ENCODE assay signal across 16 cellular contexts in the genomic region with DNA sequence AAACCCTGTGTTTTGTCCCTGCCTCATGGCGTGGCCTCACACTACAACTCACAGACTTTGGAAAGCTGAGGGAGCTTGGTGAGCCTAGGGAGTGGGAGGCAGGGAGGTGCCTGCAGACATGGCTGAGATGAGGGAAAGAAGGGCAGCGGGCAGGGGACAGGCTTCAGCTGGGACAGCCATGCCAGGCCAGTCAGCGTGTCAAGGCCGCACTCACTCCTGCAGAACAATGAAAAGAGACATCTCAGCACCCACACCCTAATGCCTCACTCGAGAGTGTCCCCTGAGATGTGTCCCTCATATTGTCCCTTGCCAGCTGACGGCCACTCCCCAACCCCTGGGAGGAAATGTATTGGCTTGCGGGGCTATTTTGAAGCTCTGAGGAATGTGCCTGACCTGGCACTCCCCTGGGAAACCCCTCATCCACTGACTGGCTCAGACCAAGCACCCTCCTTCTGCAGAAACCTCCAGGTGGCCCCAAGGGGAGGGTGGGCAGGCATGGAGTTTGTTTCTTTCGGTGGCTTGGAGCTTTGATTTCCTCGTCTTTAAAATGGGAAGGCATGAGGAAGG. TPM values are rescaled to one million over a fixed set of nuclear protein-coding genes. Genes with fewer than 3 reads are reported as not detected.
A peak's percentile ranks its signal among the peaks of the same experiment; 100 is the strongest.
DNase-seq lines count a peak whose midpoint lies in the region; ATAC-seq and TF ChIP-seq lines count a peak whose summit lies in the region.
"Had no signal": no experiment of that assay in that cellular context is flagged by ENCODE, and none has a peak within 500 bp of the region (broad histone marks: within the 10 kb centered on the region; RNA-seq: fewer than 3 reads in every experiment).

No MANE protein-coding gene starts in this region.

- H3K36me3 Mint-ChIP-seq in activated T-helper 17 cell treated with anti-CD3 and anti-CD28 coated beads, Interleukin-2, amount 50 U/mL, for 72 hours (ENCODE audit: low read depth), result no peaks in the 10 kb centered on the region
- no peaks in the 10 kb centered on the region for H3K36me3 Mint-ChIP-seq in mesothelial cell of epicardium

- H3K27ac Mint-ChIP-seq in activated T-helper 17 cell treated with anti-CD3 and anti-CD28 coated beads, Interleukin-2, amount 50 U/mL, for 72 hours, result peak overlapping the region; percentile 8
- H3K27ac Mint-ChIP-seq in mesothelial cell of epicardium, result no peak overlapping the region

- H2AK5ac ChIP-seq in mesenchymal stem cell (ENCODE audit: low read length, severe bottlenecking), result no peak overlapping the region

- no peak overlapping the region for H3K9ac ChIP-seq in mesenchymal stem cell (ENCODE audit: low read length)

- H2BK12ac ChIP-seq in mesenchymal stem cell (ENCODE audit: low read length in 2 of 2), result peak overlapping the region; percentile 4 to 29

- H4K8ac ChIP-seq in mesenchymal stem cell (ENCODE audit: low read length), result no peak overlapping the region

- 91% methylated on average over 7 of the region's 9 CpGs for WGBS in mesenchymal stem cell
- WGBS in spleen, 5 donors, result 46 to 65% (median 63%) methylated on average over 9 of the region's 9 CpGs

- peaks cover 4% of the 10 kb centered on the region for H3K4me1 Mint-ChIP-seq in activated T-helper 17 cell treated with anti-CD3 and anti-CD28 coated beads, Interleukin-2, amount 50 U/mL, for 72 hours
- H3K4me1 Mint-ChIP-seq in mesothelial cell of epicardium, result peaks cover 45% of the 10 kb centered on the region

- TF ChIP-seq CTCF in spleen (IDR thresholded peaks at IDR 0.05 in 8 of 11, conservative IDR thresholded peaks at IDR 0.05 in 3 of 11) (no peak), mesothelial cell of epicardium (IDR thresholded peaks at IDR 0.05; ENCODE audit: unreplicated experiment) (no peak)

- H3K36me3 ChIP-seq in mesenchymal stem cell (ENCODE audit: control insufficient read depth in 1 of 2, insufficient read depth in 2 of 2, low read depth in 1 of 2, low read length in 2 of 2), result no peaks in the 10 kb centered on the region
- H3K36me3 ChIP-seq in spleen, result no peaks in the 10 kb centered on the region
- H3K36me3 ChIP-seq: BE2C, HAP-1 had no signal

- no peak overlapping the region for H3K4me3 Mint-ChIP-seq in activated T-helper 17 cell treated with anti-CD3 and anti-CD28 coated beads, Interleukin-2, amount 50 U/mL, for 72 hours
- no peak overlapping the region for H3K4me3 Mint-ChIP-seq in mesothelial cell of epicardium

- peaks cover 0 to 43% of the 10 kb centered on the region in 2 experiments for H3K27me3 ChIP-seq in mesenchymal stem cell (ENCODE audit: control insufficient read depth in 1 of 2, insufficient read depth in 1 of 2, low read length in 2 of 2)
- H3K27me3 ChIP-seq in spleen (replicated peaks in 1 of 7), result peaks cover 0 to 15% (median 0%) of the 10 kb centered on the region in 7 donors
- H3K27me3 ChIP-seq: BE2C had no signal

- no peak overlapping the region for H3K4me3 ChIP-seq in mesenchymal stem cell (ENCODE audit: insufficient read depth in 1 of 2, low read depth in 1 of 2, low read length in 2 of 2)
- no peak overlapping the region for H3K4me3 ChIP-seq in spleen
- H3K4me3 ChIP-seq: HAP-1, K562 had no signal

- H3K9me3 Mint-ChIP-seq in activated T-helper 17 cell treated with anti-CD3 and anti-CD28 coated beads, Interleukin-2, amount 50 U/mL, for 72 hours, result no peaks in the 10 kb centered on the region
- no peaks in the 10 kb centered on the region for H3K9me3 Mint-ChIP-seq in mesothelial cell of epicardium

- peaks cover 2% of the 10 kb centered on the region for H3K79me1 ChIP-seq in mesenchymal stem cell (replicated peaks; ENCODE audit: low read length, poor library complexity, severe bottlenecking)

- no peak for TF ChIP-seq POLR2A in spleen (IDR thresholded peaks at IDR 0.05)

- no peak overlapping the region for H3K14ac ChIP-seq in mesenchymal stem cell (ENCODE audit: low read length in 2 of 2)

- H3K4me1 ChIP-seq in mesenchymal stem cell (ENCODE audit: control insufficient read depth, insufficient read depth, low read depth, low read length), result peaks cover 10% of the 10 kb centered on the region
- H3K4me1 ChIP-seq in spleen, result peaks cover 0 to 36% (median 23%) of the 10 kb centered on the region in 6 donors
- H3K4me1 ChIP-seq: HAP-1 had no signal

- peaks cover 14% of the 10 kb centered on the region for H3K27me3 Mint-ChIP-seq in activated T-helper 17 cell treated with anti-CD3 and anti-CD28 coated beads, Interleukin-2, amount 50 U/mL, for 72 hours
- H3K27me3 Mint-ChIP-seq in mesothelial cell of epicardium (ENCODE audit: low read depth), result peaks cover 9% of the 10 kb centered on the region

- H2BK120ac ChIP-seq in mesenchymal stem cell (ENCODE audit: low read depth, low read length), result no peak overlapping the region

- intact Hi-C loops in spleen (cut with DNase I; ENCODE audit: low total_unique reads), result no loop called here

- no peak overlapping the region for H3K27ac ChIP-seq in mesenchymal stem cell (ENCODE audit: low read length, poor library complexity, severe bottlenecking)
- H3K27ac ChIP-seq in spleen, result peak overlapping the region in 2 of 8 donors; percentile 13 to 37

- no peak overlapping the region for H3K4me2 ChIP-seq in mesenchymal stem cell (ENCODE audit: low read length, poor library complexity, severe bottlenecking)

- no peak overlapping the region for H3K23ac ChIP-seq in mesenchymal stem cell (ENCODE audit: low read length in 2 of 2)

- no peak overlapping the region for H2BK15ac ChIP-seq in mesenchymal stem cell (ENCODE audit: low read depth, poor library complexity, severe bottlenecking)

- peak overlapping the region in 1 of 2 experiments; percentile 38 for H3K18ac ChIP-seq in mesenchymal stem cell (ENCODE audit: low read depth in 1 of 2, low read length in 2 of 2)

- no peak overlapping the region for H4K91ac ChIP-seq in mesenchymal stem cell (ENCODE audit: low read length)

- no peak overlapping the region for H2AFZ ChIP-seq in mesenchymal stem cell (ENCODE audit: low read depth, low read length)

- DNase-seq in ELF-1 (ENCODE audit: low read depth, low spot score), result peak; percentile 10
- no peak for DNase-seq in mesenchymal stem cell
- peak; percentile 60 for DNase-seq in spleen
- no peak for DNase-seq in stimulated activated CD4-positive, alpha-beta T cell treated with anti-CD3 and anti-CD28 coated beads, Interleukin-12 subunit alpha, Interleukin-12 subunit beta, amount 100 ng/mL, for 4 hours
- no peak for DNase-seq in mesothelial cell of epicardium (ENCODE audit: low spot score in 2 of 2, unreplicated experiment in 2 of 2)
- DNase-seq: BE2C; EL; NCI-H1048; NCI-H146; NCI-H2107; NCI-H69; NK-92 treated with Interleukin-12 subunit alpha and Interleukin-12 subunit beta, amount 100 ng/mL, for 24 hours had no signal

- H3K9me3 ChIP-seq in mesenchymal stem cell (ENCODE audit: control insufficient read depth, low read length) (no peaks in the 10 kb centered on the region), spleen (no peaks in the 10 kb centered on the region)
- H3K9me3 ChIP-seq: BE2C, HAP-1 had no signal

- H2BK5ac ChIP-seq in mesenchymal stem cell (ENCODE audit: low read depth, low read length, poor library complexity, severe bottlenecking), result no peak overlapping the region

- ATAC-seq in activated T-helper 17 cell treated with anti-CD3 and anti-CD28 coated beads, Interleukin-2, amount 50 U/mL, for 72 hours (replicated peaks), result no peak
- ATAC-seq in HG03432 (IDR thresholded peaks at IDR 0.05; ENCODE audit: unreplicated experiment), result no peak
- ATAC-seq: K562 had no signal

- H3K4ac ChIP-seq in mesenchymal stem cell (ENCODE audit: low read depth in 1 of 2, low read length in 2 of 2), result no peak overlapping the region

RNA-seq across cellular contexts. Expression of gene SH3PXD2A, which starts 31.6 kb away (rescaled TPM):
- 10 to 100 TPM in 1 of 2 donors, 1 to 10 TPM in 1; 8.0 to 19.3 TPM for total RNA-seq in activated T-helper 17 cell treated with anti-CD3 and anti-CD28 coated beads, Interleukin-2, amount 50 U/mL, for 72 hours
- 8.7 TPM for polyA plus RNA-seq in mesenchymal stem cell (2013, experiment 1 of 2)
- 8.7 TPM for polyA plus RNA-seq in mesenchymal stem cell (2013, experiment 2 of 2)
- 10 to 100 TPM; 27.9 to 50.0 (median 38.8) TPM for total RNA-seq in spleen
- 1 to 10 TPM; 2.6 to 8.1 (median 4.4) TPM for polyA plus RNA-seq in spleen
- 33.5 to 36.8 TPM (median 34.4 TPM) in 3 replicates for total RNA-seq in mesothelial cell of epicardium

Comparison
In these comparisons a context has a peak if more than half of its experiments do, and no peak if none do; other contexts are left out.
1. DNase-seq: peak in ELF-1 (single experiment) and spleen (single experiment); none in mesenchymal stem cell (single experiment), stimulated activated CD4-positive, alpha-beta T cell treated with anti-CD3 and anti-CD28 coated beads, Interleukin-12 subunit alpha, Interleukin-12 subunit beta, amount 100 ng/mL, for 4 hours (single experiment) and mesothelial cell of epicardium (0 of 2).